Comparison of ENCODE assay signal across 1 cellular context in the genomic region with DNA sequence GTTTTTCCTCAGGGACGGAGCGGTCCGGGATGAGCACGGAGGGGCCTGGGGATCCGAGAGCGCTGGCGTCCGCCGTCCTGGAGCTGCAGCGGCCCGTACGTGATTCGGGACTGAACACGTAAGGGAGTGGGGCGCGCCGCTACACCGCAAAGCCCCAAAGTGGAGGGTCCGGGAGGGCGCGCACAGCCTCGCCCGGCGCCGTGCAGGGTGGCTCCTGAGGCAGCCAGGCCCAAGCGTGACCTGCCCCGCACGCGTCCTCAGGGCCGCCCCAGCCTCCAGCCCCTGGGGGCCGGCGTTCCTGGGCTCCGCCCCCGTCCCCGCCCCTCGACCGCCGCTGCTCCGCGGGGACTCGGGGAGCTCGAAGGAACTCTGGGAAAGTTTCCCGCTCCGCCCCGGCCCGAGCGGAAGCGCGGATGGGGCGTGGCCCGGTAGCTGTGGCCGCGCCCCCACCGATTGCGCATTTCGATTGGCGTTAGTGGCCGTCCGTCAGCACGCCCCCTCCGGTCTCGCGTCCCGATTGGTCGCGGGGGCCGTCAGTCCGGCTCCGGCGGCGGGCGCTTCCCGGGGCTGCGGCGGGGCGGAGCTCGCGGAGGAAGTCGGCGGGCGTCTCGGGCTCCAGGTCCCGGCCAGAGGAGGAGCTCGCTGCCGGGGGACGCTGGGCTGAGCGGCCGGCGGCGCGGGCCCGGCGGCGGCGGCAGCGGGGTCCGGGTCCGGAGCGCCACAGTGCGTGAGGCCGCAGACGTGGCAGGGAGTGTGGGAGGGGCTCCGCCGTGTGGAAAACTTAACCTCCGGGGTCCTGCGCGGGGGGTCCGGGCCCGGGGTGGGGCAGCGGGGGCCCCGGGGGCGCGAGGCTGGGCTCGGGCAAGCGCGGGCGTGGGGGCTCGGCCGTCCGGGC.
TF ChIP-seq lines count a peak whose summit lies in the region.

A gene (minus strand): TSS at position 270 of the 895 bp plus-strand sequence. CDS start 539 bp downstream, outside the sequence.
A gene (plus strand): TSS at position 620 of the 895 bp plus-strand sequence. CDS start 103 bp downstream, at position 723.

TF ChIP-seq in K562, 482 proteins besides CTCF, POLR2A, EP300 and RAD21 (continued from another document and continues in another):
- TF ChIP-seq, protein P1, sequence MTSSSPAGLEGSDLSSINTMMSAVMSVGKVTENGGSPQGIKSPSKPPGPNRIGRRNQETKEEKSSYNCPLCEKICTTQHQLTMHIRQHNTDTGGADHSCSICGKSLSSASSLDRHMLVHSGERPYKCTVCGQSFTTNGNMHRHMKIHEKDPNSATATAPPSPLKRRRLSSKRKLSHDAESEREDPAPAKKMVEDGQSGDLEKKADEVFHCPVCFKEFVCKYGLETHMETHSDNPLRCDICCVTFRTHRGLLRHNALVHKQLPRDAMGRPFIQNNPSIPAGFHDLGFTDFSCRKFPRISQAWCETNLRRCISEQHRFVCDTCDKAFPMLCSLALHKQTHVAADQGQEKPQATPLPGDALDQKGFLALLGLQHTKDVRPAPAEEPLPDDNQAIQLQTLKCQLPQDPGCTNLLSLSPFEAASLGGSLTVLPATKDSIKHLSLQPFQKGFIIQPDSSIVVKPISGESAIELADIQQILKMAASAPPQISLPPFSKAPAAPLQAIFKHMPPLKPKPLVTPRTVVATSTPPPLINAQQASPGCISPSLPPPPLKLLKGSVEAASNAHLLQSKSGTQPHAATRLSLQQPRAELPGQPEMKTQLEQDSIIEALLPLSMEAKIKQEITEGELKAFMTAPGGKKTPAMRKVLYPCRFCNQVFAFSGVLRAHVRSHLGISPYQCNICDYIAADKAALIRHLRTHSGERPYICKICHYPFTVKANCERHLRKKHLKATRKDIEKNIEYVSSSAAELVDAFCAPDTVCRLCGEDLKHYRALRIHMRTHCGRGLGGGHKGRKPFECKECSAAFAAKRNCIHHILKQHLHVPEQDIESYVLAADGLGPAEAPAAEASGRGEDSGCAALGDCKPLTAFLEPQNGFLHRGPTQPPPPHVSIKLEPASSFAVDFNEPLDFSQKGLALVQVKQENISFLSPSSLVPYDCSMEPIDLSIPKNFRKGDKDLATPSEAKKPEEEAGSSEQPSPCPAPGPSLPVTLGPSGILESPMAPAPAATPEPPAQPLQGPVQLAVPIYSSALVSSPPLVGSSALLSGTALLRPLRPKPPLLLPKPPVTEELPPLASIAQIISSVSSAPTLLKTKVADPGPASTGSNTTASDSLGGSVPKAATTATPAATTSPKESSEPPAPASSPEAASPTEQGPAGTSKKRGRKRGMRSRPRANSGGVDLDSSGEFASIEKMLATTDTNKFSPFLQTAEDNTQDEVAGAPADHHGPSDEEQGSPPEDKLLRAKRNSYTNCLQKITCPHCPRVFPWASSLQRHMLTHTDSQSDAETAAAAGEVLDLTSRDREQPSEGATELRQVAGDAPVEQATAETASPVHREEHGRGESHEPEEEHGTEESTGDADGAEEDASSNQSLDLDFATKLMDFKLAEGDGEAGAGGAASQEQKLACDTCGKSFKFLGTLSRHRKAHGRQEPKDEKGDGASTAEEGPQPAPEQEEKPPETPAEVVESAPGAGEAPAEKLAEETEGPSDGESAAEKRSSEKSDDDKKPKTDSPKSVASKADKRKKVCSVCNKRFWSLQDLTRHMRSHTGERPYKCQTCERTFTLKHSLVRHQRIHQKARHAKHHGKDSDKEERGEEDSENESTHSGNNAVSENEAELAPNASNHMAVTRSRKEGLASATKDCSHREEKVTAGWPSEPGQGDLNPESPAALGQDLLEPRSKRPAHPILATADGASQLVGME (CRISPR knock-in tag; IDR thresholded peaks at IDR 0.05), result peak; percentile 69; the same call in 1 of the 2 replicates
- TF ChIP-seq ZBTB7A (IDR thresholded peaks at IDR 0.05; ENCODE audit: borderline replicate concordance, control insufficient read depth, low read depth, low read length), result peak; percentile 62; the same call in 1 of the 2 replicates
- peak; percentile 76 for TF ChIP-seq FIP1L1 (IDR thresholded peaks at IDR 0.05; ENCODE audit: low read depth, low read length, poor library complexity, severe bottlenecking)
- no peak for TF ChIP-seq EZH2 (IDR thresholded peaks at IDR 0.05; ENCODE audit: borderline replicate concordance, low read depth, low read length)
- peak; percentile 92 for TF ChIP-seq ATF7 (IDR thresholded peaks at IDR 0.05)
- TF ChIP-seq, protein P2, sequence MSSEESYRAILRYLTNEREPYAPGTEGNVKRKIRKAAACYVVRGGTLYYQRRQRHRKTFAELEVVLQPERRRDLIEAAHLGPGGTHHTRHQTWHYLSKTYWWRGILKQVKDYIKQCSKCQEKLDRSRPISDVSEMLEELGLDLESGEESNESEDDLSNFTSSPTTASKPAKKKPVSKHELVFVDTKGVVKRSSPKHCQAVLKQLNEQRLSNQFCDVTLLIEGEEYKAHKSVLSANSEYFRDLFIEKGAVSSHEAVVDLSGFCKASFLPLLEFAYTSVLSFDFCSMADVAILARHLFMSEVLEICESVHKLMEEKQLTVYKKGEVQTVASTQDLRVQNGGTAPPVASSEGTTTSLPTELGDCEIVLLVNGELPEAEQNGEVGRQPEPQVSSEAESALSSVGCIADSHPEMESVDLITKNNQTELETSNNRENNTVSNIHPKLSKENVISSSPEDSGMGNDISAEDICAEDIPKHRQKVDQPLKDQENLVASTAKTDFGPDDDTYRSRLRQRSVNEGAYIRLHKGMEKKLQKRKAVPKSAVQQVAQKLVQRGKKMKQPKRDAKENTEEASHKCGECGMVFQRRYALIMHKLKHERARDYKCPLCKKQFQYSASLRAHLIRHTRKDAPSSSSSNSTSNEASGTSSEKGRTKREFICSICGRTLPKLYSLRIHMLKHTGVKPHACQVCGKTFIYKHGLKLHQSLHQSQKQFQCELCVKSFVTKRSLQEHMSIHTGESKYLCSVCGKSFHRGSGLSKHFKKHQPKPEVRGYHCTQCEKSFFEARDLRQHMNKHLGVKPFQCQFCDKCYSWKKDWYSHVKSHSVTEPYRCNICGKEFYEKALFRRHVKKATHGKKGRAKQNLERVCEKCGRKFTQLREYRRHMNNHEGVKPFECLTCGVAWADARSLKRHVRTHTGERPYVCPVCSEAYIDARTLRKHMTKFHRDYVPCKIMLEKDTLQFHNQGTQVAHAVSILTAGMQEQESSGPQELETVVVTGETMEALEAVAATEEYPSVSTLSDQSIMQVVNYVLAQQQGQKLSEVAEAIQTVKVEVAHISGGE (CRISPR knock-in tag; IDR thresholded peaks at IDR 0.05), result peak in 1 of 3 experiments; percentile 74; a peak in 2 of 6 replicates
- TF ChIP-seq CHD4 (IDR thresholded peaks at IDR 0.05; ENCODE audit: insufficient read depth, insufficient replicate concordance, low read depth, low read length, poor library complexity, severe bottlenecking), result no peak
- 0 out of 2 replicates have a peak, but pooled peaks have one; percentile 39 for TF ChIP-seq ELF4 (CRISPR knock-in tag; IDR thresholded peaks at IDR 0.05)
- TF ChIP-seq ZNF124 (CRISPR knock-in tag; IDR thresholded peaks at IDR 0.05), result 0 out of 2 replicates have a peak, but pooled peaks have one; percentile 58
- TF ChIP-seq SAFB (IDR thresholded peaks at IDR 0.05; ENCODE audit: borderline replicate concordance, low read depth, low read length), result peak; percentile 56; the same call in 1 of the 2 replicates
- TF ChIP-seq RBFOX2 (IDR thresholded peaks at IDR 0.05; ENCODE audit: low read depth, low read length), result peak; percentile 89
- TF ChIP-seq HDAC1 (IDR thresholded peaks at IDR 0.05), result peak in 1 of 2 experiments; percentile 85; a peak in 2 of 4 replicates
- TF ChIP-seq TOE1 (IDR thresholded peaks at IDR 0.05; ENCODE audit: borderline replicate concordance), result 0 out of 2 replicates have a peak, but pooled peaks have one; percentile 22
- no peak for TF ChIP-seq TOE1 (CRISPR knock-in tag; IDR thresholded peaks at IDR 0.05; ENCODE audit: borderline replicate concordance, low read depth)
- peak; percentile 99 for TF ChIP-seq SP2 (IDR thresholded peaks at IDR 0.05; ENCODE audit: extremely low read depth, low read depth, low read length, poor library complexity, severe bottlenecking)
- peak; percentile 83 to 94 for TF ChIP-seq MAZ (CRISPR knock-in tag; conservative IDR thresholded peaks at IDR 0.05 in 1 of 2, IDR thresholded peaks at IDR 0.05 in 1 of 2)
- TF ChIP-seq FOS (IDR thresholded peaks at IDR 0.05; ENCODE audit: extremely low read depth, insufficient read length), result peak; percentile 98
- TF ChIP-seq TFAM (CRISPR knock-in tag; conservative IDR thresholded peaks at IDR 0.05), result no peak
- TF ChIP-seq, protein P3, sequence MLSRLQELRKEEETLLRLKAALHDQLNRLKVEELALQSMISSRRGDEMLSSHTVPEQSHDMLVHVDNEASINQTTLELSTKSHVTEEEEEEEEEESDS (CRISPR knock-in tag; IDR thresholded peaks at IDR 0.05), result no peak
- TF ChIP-seq ZNF41 (CRISPR knock-in tag; conservative IDR thresholded peaks at IDR 0.05), result no peak
- peak; percentile 68; the same call in 1 of the 2 replicates for TF ChIP-seq ZNF143 (CRISPR knock-in tag; IDR thresholded peaks at IDR 0.05)
- no peak; the same call in 1 of the 2 replicates for TF ChIP-seq ZNF12 (CRISPR knock-in tag; IDR thresholded peaks at IDR 0.05)
- TF ChIP-seq, protein P4, sequence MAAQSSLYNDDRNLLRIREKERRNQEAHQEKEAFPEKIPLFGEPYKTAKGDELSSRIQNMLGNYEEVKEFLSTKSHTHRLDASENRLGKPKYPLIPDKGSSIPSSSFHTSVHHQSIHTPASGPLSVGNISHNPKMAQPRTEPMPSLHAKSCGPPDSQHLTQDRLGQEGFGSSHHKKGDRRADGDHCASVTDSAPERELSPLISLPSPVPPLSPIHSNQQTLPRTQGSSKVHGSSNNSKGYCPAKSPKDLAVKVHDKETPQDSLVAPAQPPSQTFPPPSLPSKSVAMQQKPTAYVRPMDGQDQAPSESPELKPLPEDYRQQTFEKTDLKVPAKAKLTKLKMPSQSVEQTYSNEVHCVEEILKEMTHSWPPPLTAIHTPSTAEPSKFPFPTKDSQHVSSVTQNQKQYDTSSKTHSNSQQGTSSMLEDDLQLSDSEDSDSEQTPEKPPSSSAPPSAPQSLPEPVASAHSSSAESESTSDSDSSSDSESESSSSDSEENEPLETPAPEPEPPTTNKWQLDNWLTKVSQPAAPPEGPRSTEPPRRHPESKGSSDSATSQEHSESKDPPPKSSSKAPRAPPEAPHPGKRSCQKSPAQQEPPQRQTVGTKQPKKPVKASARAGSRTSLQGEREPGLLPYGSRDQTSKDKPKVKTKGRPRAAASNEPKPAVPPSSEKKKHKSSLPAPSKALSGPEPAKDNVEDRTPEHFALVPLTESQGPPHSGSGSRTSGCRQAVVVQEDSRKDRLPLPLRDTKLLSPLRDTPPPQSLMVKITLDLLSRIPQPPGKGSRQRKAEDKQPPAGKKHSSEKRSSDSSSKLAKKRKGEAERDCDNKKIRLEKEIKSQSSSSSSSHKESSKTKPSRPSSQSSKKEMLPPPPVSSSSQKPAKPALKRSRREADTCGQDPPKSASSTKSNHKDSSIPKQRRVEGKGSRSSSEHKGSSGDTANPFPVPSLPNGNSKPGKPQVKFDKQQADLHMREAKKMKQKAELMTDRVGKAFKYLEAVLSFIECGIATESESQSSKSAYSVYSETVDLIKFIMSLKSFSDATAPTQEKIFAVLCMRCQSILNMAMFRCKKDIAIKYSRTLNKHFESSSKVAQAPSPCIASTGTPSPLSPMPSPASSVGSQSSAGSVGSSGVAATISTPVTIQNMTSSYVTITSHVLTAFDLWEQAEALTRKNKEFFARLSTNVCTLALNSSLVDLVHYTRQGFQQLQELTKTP (IDR thresholded peaks at IDR 0.05; ENCODE audit: low read depth in 1 of 2, partially characterized antibody in 2 of 2), result no peak
- TF ChIP-seq TSC22D4 (tag; IDR thresholded peaks at IDR 0.05), result no peak
- TF ChIP-seq MYC (IDR thresholded peaks at IDR 0.05; ENCODE audit: low read depth, low read length), result peak; percentile 86
- no peak for TF ChIP-seq MYC (CRISPR knock-in tag; IDR thresholded peaks at IDR 0.05; ENCODE audit: borderline replicate concordance, low read depth)
- TF ChIP-seq ZKSCAN8 (CRISPR knock-in tag; IDR thresholded peaks at IDR 0.05), result no peak
- peak; percentile 74 for TF ChIP-seq U2AF1 (optimal IDR thresholded peaks at IDR 0.05; ENCODE audit: low read depth, low read length)
- TF ChIP-seq ETV5 (CRISPR knock-in tag; IDR thresholded peaks at IDR 0.05; ENCODE audit: low read depth), result peak; percentile 82
- peak; percentile 94 for TF ChIP-seq CTBP1 (IDR thresholded peaks at IDR 0.05; ENCODE audit: borderline replicate concordance)
- TF ChIP-seq ZFX (CRISPR knock-in tag; IDR thresholded peaks at IDR 0.05), result peak; percentile 97
- no peak for TF ChIP-seq ZNF174 (CRISPR knock-in tag; IDR thresholded peaks at IDR 0.05)
- peak; percentile 84; the same call in 1 of the 2 replicates for TF ChIP-seq MTA3 (IDR thresholded peaks at IDR 0.05; ENCODE audit: borderline replicate concordance)
- TF ChIP-seq, protein P5, sequence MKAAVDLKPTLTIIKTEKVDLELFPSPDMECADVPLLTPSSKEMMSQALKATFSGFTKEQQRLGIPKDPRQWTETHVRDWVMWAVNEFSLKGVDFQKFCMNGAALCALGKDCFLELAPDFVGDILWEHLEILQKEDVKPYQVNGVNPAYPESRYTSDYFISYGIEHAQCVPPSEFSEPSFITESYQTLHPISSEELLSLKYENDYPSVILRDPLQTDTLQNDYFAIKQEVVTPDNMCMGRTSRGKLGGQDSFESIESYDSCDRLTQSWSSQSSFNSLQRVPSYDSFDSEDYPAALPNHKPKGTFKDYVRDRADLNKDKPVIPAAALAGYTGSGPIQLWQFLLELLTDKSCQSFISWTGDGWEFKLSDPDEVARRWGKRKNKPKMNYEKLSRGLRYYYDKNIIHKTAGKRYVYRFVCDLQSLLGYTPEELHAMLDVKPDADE (conservative IDR thresholded peaks at IDR 0.05; ENCODE audit: control insufficient read depth, low read depth, low read length), result peak; percentile 29; the same call in 1 of the 2 replicates
- TF ChIP-seq, protein P6, sequence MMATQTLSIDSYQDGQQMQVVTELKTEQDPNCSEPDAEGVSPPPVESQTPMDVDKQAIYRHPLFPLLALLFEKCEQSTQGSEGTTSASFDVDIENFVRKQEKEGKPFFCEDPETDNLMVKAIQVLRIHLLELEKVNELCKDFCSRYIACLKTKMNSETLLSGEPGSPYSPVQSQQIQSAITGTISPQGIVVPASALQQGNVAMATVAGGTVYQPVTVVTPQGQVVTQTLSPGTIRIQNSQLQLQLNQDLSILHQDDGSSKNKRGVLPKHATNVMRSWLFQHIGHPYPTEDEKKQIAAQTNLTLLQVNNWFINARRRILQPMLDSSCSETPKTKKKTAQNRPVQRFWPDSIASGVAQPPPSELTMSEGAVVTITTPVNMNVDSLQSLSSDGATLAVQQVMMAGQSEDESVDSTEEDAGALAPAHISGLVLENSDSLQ (IDR thresholded peaks at IDR 0.05), result peak; percentile 100
- peak; percentile 32; the same call in 1 of the 2 replicates for TF ChIP-seq RFX1 (IDR thresholded peaks at IDR 0.05)
- TF ChIP-seq, protein P7, sequence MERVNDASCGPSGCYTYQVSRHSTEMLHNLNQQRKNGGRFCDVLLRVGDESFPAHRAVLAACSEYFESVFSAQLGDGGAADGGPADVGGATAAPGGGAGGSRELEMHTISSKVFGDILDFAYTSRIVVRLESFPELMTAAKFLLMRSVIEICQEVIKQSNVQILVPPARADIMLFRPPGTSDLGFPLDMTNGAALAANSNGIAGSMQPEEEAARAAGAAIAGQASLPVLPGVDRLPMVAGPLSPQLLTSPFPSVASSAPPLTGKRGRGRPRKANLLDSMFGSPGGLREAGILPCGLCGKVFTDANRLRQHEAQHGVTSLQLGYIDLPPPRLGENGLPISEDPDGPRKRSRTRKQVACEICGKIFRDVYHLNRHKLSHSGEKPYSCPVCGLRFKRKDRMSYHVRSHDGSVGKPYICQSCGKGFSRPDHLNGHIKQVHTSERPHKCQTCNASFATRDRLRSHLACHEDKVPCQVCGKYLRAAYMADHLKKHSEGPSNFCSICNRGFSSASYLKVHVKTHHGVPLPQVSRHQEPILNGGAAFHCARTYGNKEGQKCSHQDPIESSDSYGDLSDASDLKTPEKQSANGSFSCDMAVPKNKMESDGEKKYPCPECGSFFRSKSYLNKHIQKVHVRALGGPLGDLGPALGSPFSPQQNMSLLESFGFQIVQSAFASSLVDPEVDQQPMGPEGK (CRISPR knock-in tag; IDR thresholded peaks at IDR 0.05; ENCODE audit: borderline replicate concordance), result no peak
- 0 out of 2 replicates have a peak, but pooled peaks have one; percentile 28 for TF ChIP-seq ZNF766 (CRISPR knock-in tag; conservative IDR thresholded peaks at IDR 0.05)
